8 cellular contexts compared by ENCODE assay signal in genomic region chr2:216404010-216404618, GRCh38. TPM values are rescaled to one million over a fixed set of nuclear protein-coding genes. Genes with fewer than 3 reads are reported as not detected.
DNase-seq lines count a peak whose midpoint lies in the region; ATAC-seq and TF ChIP-seq lines count a peak whose summit lies in the region.

No MANE protein-coding gene starts in this region.

- H3K36me3 Mint-ChIP-seq in CD14-positive monocyte, result no peaks in the 10 kb centered on the region

- H3K27ac Mint-ChIP-seq in CD14-positive monocyte, result no peak overlapping the region

- TF ChIP-seq CTCF in CD14-positive monocyte (IDR thresholded peaks at IDR 0.05) (peak; percentile 92), fibroblast of the aortic adventitia (IDR thresholded peaks at IDR 0.05; ENCODE audit: insufficient read depth, low read length) (peak; percentile 96)

- no peak overlapping the region for H3K4me3 Mint-ChIP-seq in CD14-positive monocyte

- peaks cover 0 to 10% (median 7%) of the 10 kb centered on the region in 3 donors for H3K27me3 Mint-ChIP-seq in CD14-positive monocyte (ENCODE audit: low read depth in 3 of 3)

- H3K9me3 Mint-ChIP-seq in CD14-positive monocyte, result no peaks in the 10 kb centered on the region

- no peaks in the 10 kb centered on the region for H3K4me1 Mint-ChIP-seq in CD14-positive monocyte

- intact Hi-C loops in CD14-positive monocyte (cut with micrococcal nuclease), result no loop called here

- DNase-seq in CD14-positive monocyte (ENCODE audit: low spot score), result no peak
- DNase-seq in NCI-H748 (lab: John Stamatoyannopoulos, UW; ENCODE audit: unreplicated experiment), result peak; percentile 22
- peak; percentile 15 for DNase-seq in activated T-cell treated with anti-CD3 and anti-CD28 coated beads for 48 hours (ENCODE audit: low read depth)
- peak; percentile 59 for DNase-seq in fibroblast of the aortic adventitia (ENCODE audit: low read depth)
- peak; percentile 15 for DNase-seq in renal cortical epithelial cell (ENCODE audit: low read depth)
- DNase-seq in NK-92 treated with Interleukin-12 subunit alpha and Interleukin-12 subunit beta, amount 100 ng/mL, for 24 hours (lab: John Stamatoyannopoulos, UW), result no peak

- no peak overlapping the region for H3K4me3 ChIP-seq in fibroblast of the aortic adventitia (ENCODE audit: low read depth, low read length)

- peak; percentile 66 for ATAC-seq in GM21381 (IDR thresholded peaks at IDR 0.05; ENCODE audit: unreplicated experiment)
- ATAC-seq in HG02938 (IDR thresholded peaks at IDR 0.05; ENCODE audit: unreplicated experiment), result no peak

RNA-seq across cellular contexts. Expression of gene SMARCAL1, which starts 8.2 kb away (rescaled TPM):
- 10 to 100 TPM; 11.5 to 13.3 TPM for polyA plus RNA-seq in CD14-positive monocyte
- 20.6 and 32.8 TPM in 2 replicates for total RNA-seq in fibroblast of the aortic adventitia (ENCODE audit: low replicate concordance)
- total RNA-seq in renal cortical epithelial cell, result 17.9 and 25.5 TPM in 2 replicates

RNA-seq across cellular contexts. Expression of gene MARCHF4, which starts 31.8 kb away (rescaled TPM):
- polyA plus RNA-seq in CD14-positive monocyte, result not detected
- 0.57 and 1.3 TPM in 2 replicates for total RNA-seq in fibroblast of the aortic adventitia (ENCODE audit: low replicate concordance)
- total RNA-seq in renal cortical epithelial cell, result 0.15 and 1.2 TPM in 2 replicates

Comparison
In these comparisons a context has a peak if more than half of its experiments do, and no peak if none do; other contexts are left out.
1. DNase-seq: peak in NCI-H748 (single experiment), activated T-cell treated with anti-CD3 and anti-CD28 coated beads for 48 hours (single experiment), fibroblast of the aortic adventitia (single experiment) and renal cortical epithelial cell (single experiment); none in CD14-positive monocyte (single experiment) and NK-92 treated with Interleukin-12 subunit alpha and Interleukin-12 subunit beta, amount 100 ng/mL, for 24 hours (single experiment).